Comparison of ENCODE assay signal across 21 cellular contexts in genomic region chr20:11112837-11113236, GRCh38.
DNase-seq lines count a peak whose midpoint lies in the region; ATAC-seq, FAIRE-seq and TF ChIP-seq lines count a peak whose summit lies in the region.
"Had no signal": no experiment of that assay in that cellular context is flagged by ENCODE, and none has a peak within 500 bp of the region (broad histone marks: within the 10 kb centered on the region; RNA-seq: fewer than 3 reads in every experiment).

No MANE protein-coding gene starts in this region.

- H3K36me3 ChIP-seq in bronchial epithelial cell (ENCODE audit: control insufficient read depth, insufficient read depth, low read length): no peaks in the 10 kb centered on the region
- no peaks in the 10 kb centered on the region for H3K36me3 ChIP-seq in upper lobe of right lung
- H3K36me3 ChIP-seq: BLaER1 treated with 17β-estradiol and CSF1 and Interleukin-3, amounts not matched to agents 10 nM and 100 nM; gastrocnemius medialis had no signal

- no peaks in the 10 kb centered on the region for H3K27me3 ChIP-seq in bronchial epithelial cell (ENCODE audit: control insufficient read depth, insufficient read depth, low read length)
- no peaks in the 10 kb centered on the region for H3K27me3 ChIP-seq in upper lobe of right lung
- H3K27me3 ChIP-seq: BLaER1 treated with 17β-estradiol and CSF1 and Interleukin-3, amounts not matched to agents 10 nM and 100 nM; gastrocnemius medialis; testis had no signal

- peak; percentile 23 for DNase-seq in A172 (ENCODE audit: low spot score)
- peak; percentile 7 for DNase-seq in LNCaP clone FGC (ENCODE audit: low read depth)
- peak; percentile 34 for DNase-seq in NCI-H69 (lab: John Stamatoyannopoulos, UW)
- DNase-seq in bronchial epithelial cell (ENCODE audit: low read depth): peak; percentile 93
- DNase-seq in NCI-H526 (lab: John Stamatoyannopoulos, UW): no peak
- DNase-seq in upper lobe of right lung: no peak
- no peak for DNase-seq in substantia nigra (lab: John Stamatoyannopoulos, UW)
- DNase-seq: activated B cell treated with CpG ODN at 0.5 μM for 24 hours; activated CD8-positive, alpha-beta T cell treated with anti-CD3 and anti-CD28 coated beads, Interleukin-2, amount 10 ng/mL, durations not matched to agents 7 days and 5 days; activated T-cell treated with anti-CD3 and anti-CD28 coated beads, Interleukin-2, amount 50 U/mL, for 72 hours; cortex of kidney; gastrocnemius medialis; midbrain; NCI-H2081 treated with DMSO at 0.1 percent for 48 hours; testis had no signal

- no peaks in the 10 kb centered on the region for H3K4me1 ChIP-seq in upper lobe of right lung

- H3K4me3 ChIP-seq in LNCaP clone FGC (ENCODE audit: low read depth, low read length): no peak overlapping the region
- H3K4me3 ChIP-seq in bronchial epithelial cell (ENCODE audit: low read depth, low read length): no peak overlapping the region
- H3K4me3 ChIP-seq in upper lobe of right lung: no peak overlapping the region
- H3K4me3 ChIP-seq: BLaER1 treated with 17β-estradiol and CSF1 and Interleukin-3, amounts not matched to agents 10 nM and 100 nM; gastrocnemius medialis; testis had no signal

- intact Hi-C loops in upper lobe of right lung (cut with DNase I): no loop called here

- no peak for TF ChIP-seq CTCF in LNCaP clone FGC (IDR thresholded peaks at IDR 0.05; ENCODE audit: control insufficient read depth, extremely low read depth, insufficient read depth)
- no peak for TF ChIP-seq CTCF in bronchial epithelial cell (IDR thresholded peaks at IDR 0.05; ENCODE audit: insufficient read depth, low read length, severe bottlenecking)
- TF ChIP-seq CTCF in upper lobe of right lung (IDR thresholded peaks at IDR 0.05): no peak

- H3K9me3 ChIP-seq in upper lobe of right lung: no peaks in the 10 kb centered on the region
- H3K9me3 ChIP-seq: BLaER1 treated with 17β-estradiol and CSF1 and Interleukin-3, amounts not matched to agents 10 nM and 100 nM; gastrocnemius medialis; testis had no signal

- ATAC-seq in upper lobe of right lung (no peak), GM19328 (IDR thresholded peaks at IDR 0.05; ENCODE audit: unreplicated experiment) (no peak)
- ATAC-seq: activated CD8-positive, alpha-beta T cell treated with anti-CD3 and anti-CD28 coated beads, Interleukin-2, amount 10 ng/mL, durations not matched to agents 7 days and 5 days; activated T-cell treated with anti-CD3 and anti-CD28 coated beads, Interleukin-2, amount 50 U/mL, for 72 hours; gastrocnemius medialis; Right ventricle myocardium inferior had no signal

- no peak for FAIRE-seq in bronchial epithelial cell (lab: Jason Lieb, UNC)
- FAIRE-seq: A204.1, D721Med, endothelial cell of umbilical vein had no signal

- H3K27ac ChIP-seq in upper lobe of right lung (no peak overlapping the region), substantia nigra (ENCODE audit: low read depth, low read length, poor library complexity, severe bottlenecking) (no peak overlapping the region)
- H3K27ac ChIP-seq: BLaER1 treated with 17β-estradiol and CSF1 and Interleukin-3, amounts not matched to agents 10 nM and 100 nM; gastrocnemius medialis; testis had no signal

Comparison
In these comparisons a context has a peak if more than half of its experiments do, and no peak if none do; other contexts are left out.
1. DNase-seq: peak in A172 (single experiment), LNCaP clone FGC (single experiment), NCI-H69 (single experiment) and bronchial epithelial cell (single experiment); none in NCI-H526 (0 of 2), upper lobe of right lung (single experiment) and substantia nigra (0 of 49).